In the genomic region with DNA sequence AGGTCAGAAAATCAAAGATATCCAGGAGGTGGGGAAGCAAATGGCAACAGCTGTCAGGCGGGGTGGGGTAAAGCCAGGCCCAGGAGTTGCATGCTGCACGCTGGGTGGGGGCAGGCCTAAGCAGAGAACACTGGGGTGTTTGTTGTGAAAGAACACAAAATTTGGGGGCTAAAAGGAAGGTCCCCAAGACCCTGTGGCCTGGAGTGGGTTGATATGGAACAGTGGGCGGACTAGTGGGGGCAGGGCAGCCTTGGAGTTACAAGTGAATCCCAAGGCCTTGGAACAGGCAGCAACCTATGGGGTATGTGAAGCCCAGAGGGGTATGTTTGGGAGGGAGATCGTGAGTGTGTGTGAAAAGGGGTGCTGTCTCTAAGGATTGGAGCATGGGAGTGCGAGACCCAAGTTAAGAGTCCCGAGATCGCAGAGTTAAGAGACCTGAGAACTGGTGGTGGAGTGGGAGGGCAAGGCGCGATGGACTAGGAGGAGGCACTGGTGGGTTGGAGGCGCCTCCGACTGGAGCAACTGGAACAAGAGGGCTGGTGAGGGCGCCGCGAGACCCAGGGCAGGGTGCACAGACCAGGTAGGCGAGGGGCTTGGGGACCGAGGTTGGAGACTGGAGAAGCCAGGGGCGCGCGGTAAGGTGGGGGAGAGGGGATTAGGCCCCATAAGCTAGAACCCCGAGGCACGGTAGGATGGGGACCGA, we compare ENCODE assay signal across 1 cellular context.
A peak's percentile ranks its signal among the peaks of the same experiment; 100 is the strongest.
TF ChIP-seq lines count a peak whose summit lies in the region.

No MANE protein-coding gene starts in this region.

TF ChIP-seq in GM12878, 131 proteins besides CTCF, POLR2A, EP300 and RAD21:
- TF ChIP-seq IKZF2 (IDR thresholded peaks at IDR 0.05) (no peak), EGR1 (IDR thresholded peaks at IDR 0.05; ENCODE audit: borderline replicate concordance in 1 of 2, low read depth in 2 of 2, low read length in 2 of 2) (0 out of 3 replicates have a peak, but pooled peaks of 1 of the 2 experiments have one; percentile 21), HDGF (IDR thresholded peaks at IDR 0.05) (peak; percentile 40; the same call in 1 of the 2 replicates), TBL1XR1 (IDR thresholded peaks at IDR 0.05; ENCODE audit: low read depth, low read length) (no peak), MTA3 (IDR thresholded peaks at IDR 0.05; ENCODE audit: borderline replicate concordance, low read length) (no peak), CHD2 (IDR thresholded peaks at IDR 0.05; ENCODE audit: borderline replicate concordance, low read depth, low read length) (no peak), TCF12 (IDR thresholded peaks at IDR 0.05; ENCODE audit: low read depth, low read length) (no peak), NBN (IDR thresholded peaks at IDR 0.05) (0 out of 2 replicates have a peak, but pooled peaks have one; percentile 14), STAT1 (conservative IDR thresholded peaks at IDR 0.05) (no peak), IRF4 (IDR thresholded peaks at IDR 0.05; ENCODE audit: low read depth, low read length) (no peak), CUX1 (IDR thresholded peaks at IDR 0.05; ENCODE audit: insufficient replicate concordance, low read depth, low read length) (no peak), MLLT1 (IDR thresholded peaks at IDR 0.05) (0 out of 2 replicates have a peak, but pooled peaks have one; percentile 14), CHD4 (IDR thresholded peaks at IDR 0.05) (no peak), ZNF274 (IDR thresholded peaks at IDR 0.05; ENCODE audit: insufficient read depth, insufficient read length) (no peak)
